In the genomic region with DNA sequence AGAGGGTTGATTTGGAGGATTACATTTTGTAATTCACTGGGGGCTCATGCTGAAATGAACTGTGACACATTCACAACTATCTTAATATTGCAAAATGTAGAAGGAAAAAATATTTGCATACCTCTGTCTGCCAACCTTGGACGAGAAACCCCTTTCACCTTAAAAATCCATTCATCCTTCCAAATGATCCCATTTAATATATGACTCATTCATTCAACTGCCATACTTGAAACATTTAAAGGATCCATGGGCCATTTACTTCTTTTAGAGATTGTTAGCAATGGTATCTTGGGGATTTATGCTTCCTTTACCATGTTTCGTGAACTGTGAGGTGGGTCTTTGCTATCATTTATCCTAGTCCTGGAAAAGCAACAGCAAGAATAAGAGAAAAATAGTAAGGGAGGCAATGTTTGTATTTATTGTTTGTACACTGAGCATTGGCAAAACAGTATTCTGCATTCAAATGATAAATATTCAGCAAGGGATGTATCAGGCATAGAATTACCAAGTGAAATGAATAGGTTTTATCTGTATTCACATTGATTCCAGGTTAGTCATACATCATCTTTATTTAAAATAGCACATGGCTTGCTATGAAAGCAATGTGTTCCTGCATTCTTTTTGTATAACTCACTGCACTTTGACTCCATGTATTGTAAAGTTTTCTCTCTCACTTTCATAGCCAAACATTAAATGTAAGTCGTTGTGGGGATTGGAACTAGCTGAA, we compare ENCODE assay signal across 15 cellular contexts.
DNase-seq lines count a peak whose midpoint lies in the region; ATAC-seq and TF ChIP-seq lines count a peak whose summit lies in the region.
"Had no signal": no experiment of that assay in that cellular context is flagged by ENCODE, and none has a peak within 500 bp of the region (broad histone marks: within the 10 kb centered on the region; RNA-seq: fewer than 3 reads in every experiment).

No MANE protein-coding gene starts in this region.

- H3K79me1 ChIP-seq in mesenchymal stem cell (replicated peaks; ENCODE audit: low read length, poor library complexity, severe bottlenecking), result no peaks in the 10 kb centered on the region

- no peak overlapping the region for H3K4me3 ChIP-seq in mesenchymal stem cell (ENCODE audit: insufficient read depth in 1 of 2, low read depth in 1 of 2, low read length in 2 of 2)
- H3K4me3 ChIP-seq in endodermal cell (ENCODE audit: low read length), result no peak overlapping the region
- H3K4me3 ChIP-seq: cardiac muscle cell, left ventricle myocardium inferior had no signal

- H3K4me2 ChIP-seq in mesenchymal stem cell (ENCODE audit: low read length, poor library complexity, severe bottlenecking), result no peak overlapping the region

- H3K9me3 Mint-ChIP-seq in WTC11 (peaks cover 11% of the 10 kb centered on the region), endodermal cell (peaks cover 4% of the 10 kb centered on the region)

- H4K91ac ChIP-seq in mesenchymal stem cell (ENCODE audit: low read length), result no peak overlapping the region

- H4K8ac ChIP-seq in mesenchymal stem cell (ENCODE audit: low read length), result no peak overlapping the region

- no peak overlapping the region for H2BK15ac ChIP-seq in mesenchymal stem cell (ENCODE audit: low read depth, poor library complexity, severe bottlenecking)

- H3K14ac ChIP-seq in mesenchymal stem cell (ENCODE audit: low read length in 2 of 2), result no peak overlapping the region

- 46% methylated on average over 2 of the region's 3 CpGs for WGBS in mesenchymal stem cell
- WGBS in endodermal cell (ENCODE audit: insufficient coverage in 1 of 2, insufficient read length in 1 of 2), 2 experiments, result 83 to 87% methylated on average over 2 to 3 of the region's 3 CpGs

- CTCF ChIA-PET in WTC11 (lab: Charles Lee), result no interaction called here

- H3K9ac ChIP-seq in mesenchymal stem cell (ENCODE audit: low read length) (no peak overlapping the region), endodermal cell (ENCODE audit: extremely low read depth, low read length, poor library complexity, severe bottlenecking) (no peak overlapping the region)

- H3K4me1 Mint-ChIP-seq in WTC11 (0 out of 2 replicates have a peak, but pooled peaks cover 4% of the 10 kb centered on the region), endodermal cell (no peaks in the 10 kb centered on the region)

- H3K4ac ChIP-seq in mesenchymal stem cell (ENCODE audit: low read depth in 1 of 2, low read length in 2 of 2), result no peak overlapping the region

- H3K36me3 ChIP-seq in mesenchymal stem cell (ENCODE audit: control insufficient read depth in 1 of 2, insufficient read depth in 2 of 2, low read depth in 1 of 2, low read length in 2 of 2) (no peaks in the 10 kb centered on the region), endodermal cell (ENCODE audit: control insufficient read depth, insufficient read depth, low read length) (no peaks in the 10 kb centered on the region)
- H3K36me3 ChIP-seq: cardiac muscle cell, left ventricle myocardium inferior had no signal

- DNase-seq in AG20443 (ENCODE audit: low spot score) (peak; percentile 11), M059J (ENCODE audit: low read depth) (peak; percentile 62), dermis blood vessel endothelial cell (peak; percentile 58), mesenchymal stem cell (peak; percentile 43), WTC11 (ENCODE audit: low spot score) (no peak), endodermal cell (no peak), activated T-cell treated with anti-CD3 and anti-CD28 coated beads for 4 hours (no peak)
- DNase-seq: activated CD4-positive, alpha-beta T cell treated with anti-CD3 and anti-CD28 coated beads for 1 hour; activated T-cell treated with anti-CD3 and anti-CD28 coated beads, Interleukin-2, amount 50 U/mL, for 72 hours; left ventricle myocardium inferior; NCI-H774; nucleus accumbens had no signal

- no peak overlapping the region for H3K27ac Mint-ChIP-seq in WTC11
- no peak overlapping the region for H3K27ac Mint-ChIP-seq in endodermal cell
- H3K27ac Mint-ChIP-seq: activated T-cell treated with anti-CD3 and anti-CD28 coated beads, Interleukin-2, amount 50 U/mL, for 72 hours had no signal

- no peak overlapping the region for H2BK120ac ChIP-seq in mesenchymal stem cell (ENCODE audit: low read depth, low read length)

- POLR2A ChIA-PET in WTC11 (lab: Charles Lee), result no interaction called here

- H3K18ac ChIP-seq in mesenchymal stem cell (ENCODE audit: low read depth in 1 of 2, low read length in 2 of 2), result no peak overlapping the region

- no peak overlapping the region for H2BK5ac ChIP-seq in mesenchymal stem cell (ENCODE audit: low read depth, low read length, poor library complexity, severe bottlenecking)

- no peak for TF ChIP-seq CTCF in WTC11 (IDR thresholded peaks at IDR 0.05)
- no peak for TF ChIP-seq CTCF in endodermal cell (conservative IDR thresholded peaks at IDR 0.05)

- H3K36me3 Mint-ChIP-seq in WTC11, result 0 out of 2 replicates have a peak, but pooled peaks cover 3% of the 10 kb centered on the region
- H3K36me3 Mint-ChIP-seq in endodermal cell (ENCODE audit: low read depth), result no peaks in the 10 kb centered on the region

- no peak overlapping the region for H2AK5ac ChIP-seq in mesenchymal stem cell (ENCODE audit: low read length, severe bottlenecking)

- peaks cover 2% of the 10 kb centered on the region for H3K4me1 ChIP-seq in mesenchymal stem cell (ENCODE audit: control insufficient read depth, insufficient read depth, low read depth, low read length)
- no peaks in the 10 kb centered on the region for H3K4me1 ChIP-seq in endodermal cell (ENCODE audit: control insufficient read depth, insufficient read depth, low read length)
- H3K4me1 ChIP-seq: left ventricle myocardium inferior had no signal

- H2AFZ ChIP-seq in mesenchymal stem cell (ENCODE audit: low read depth, low read length), result no peak overlapping the region

- ATAC-seq in WTC11 (no peak), GM21390 (IDR thresholded peaks at IDR 0.05; ENCODE audit: unreplicated experiment) (no peak)
- ATAC-seq: activated T-cell treated with anti-CD3 and anti-CD28 coated beads, Interleukin-2, amount 50 U/mL, for 72 hours had no signal

- no peak overlapping the region for H3K4me3 Mint-ChIP-seq in WTC11
- H3K4me3 Mint-ChIP-seq in endodermal cell, result no peak overlapping the region
- H3K4me3 Mint-ChIP-seq: activated T-cell treated with anti-CD3 and anti-CD28 coated beads, Interleukin-2, amount 50 U/mL, for 72 hours had no signal

- H3K9me3 ChIP-seq in mesenchymal stem cell (ENCODE audit: control insufficient read depth, low read length) (no peaks in the 10 kb centered on the region), endodermal cell (ENCODE audit: control insufficient read depth, low read length) (no peaks in the 10 kb centered on the region)

- H2BK12ac ChIP-seq in mesenchymal stem cell (ENCODE audit: low read length in 2 of 2), result no peak overlapping the region

- no peak overlapping the region for H3K23ac ChIP-seq in mesenchymal stem cell (ENCODE audit: low read length in 2 of 2)

- H3K27ac ChIP-seq in mesenchymal stem cell (ENCODE audit: low read length, poor library complexity, severe bottlenecking) (peak overlapping the region; percentile 92), endodermal cell (ENCODE audit: low read depth, low read length) (no peak overlapping the region)
- H3K27ac ChIP-seq: C4-2B, cardiac muscle cell, left ventricle myocardium inferior had no signal

- no peaks in the 10 kb centered on the region for H3K27me3 Mint-ChIP-seq in WTC11 (ENCODE audit: low read depth)
- no peaks in the 10 kb centered on the region for H3K27me3 Mint-ChIP-seq in endodermal cell (ENCODE audit: insufficient read depth)

- H3K27me3 ChIP-seq in mesenchymal stem cell (ENCODE audit: control insufficient read depth in 1 of 2, insufficient read depth in 1 of 2, low read length in 2 of 2) (no peaks in the 10 kb centered on the region), endodermal cell (ENCODE audit: control insufficient read depth, insufficient read depth, low read length, poor library complexity, severe bottlenecking) (no peaks in the 10 kb centered on the region)
- H3K27me3 ChIP-seq: cardiac muscle cell had no signal

TF ChIP-seq in WTC11, 78 proteins besides CTCF, POLR2A, EP300 and RAD21 (continues in another document):
- TF ChIP-seq AFF4 (CRISPR knock-in tag; IDR thresholded peaks at IDR 0.05; ENCODE audit: borderline replicate concordance) (no peak), EMX1 (CRISPR knock-in tag; IDR thresholded peaks at IDR 0.05) (no peak), ATF1 (CRISPR knock-in tag; IDR thresholded peaks at IDR 0.05) (no peak)

Comparison
In these comparisons a context has a peak if more than half of its experiments do, and no peak if none do; other contexts are left out.
1. DNase-seq: peak in AG20443 (single experiment), M059J (single experiment), dermis blood vessel endothelial cell (single experiment) and mesenchymal stem cell (single experiment); none in WTC11 (single experiment), endodermal cell (single experiment) and activated T-cell treated with anti-CD3 and anti-CD28 coated beads for 4 hours (single experiment).